ENCODE assay signal across 2 cellular contexts in genomic region chr14:104305511-104306449, GRCh38.
TF ChIP-seq lines count a peak whose summit lies in the region.

No MANE protein-coding gene starts in this region.

TF ChIP-seq in HepG2, 621 proteins besides CTCF, POLR2A, EP300 and RAD21 (continues in another document):
- TF ChIP-seq ZNF143 (CRISPR knock-in tag; IDR thresholded peaks at IDR 0.05) (no peak), ARNT2 (CRISPR knock-in tag; IDR thresholded peaks at IDR 0.05; ENCODE audit: low read depth) (no peak), NFRKB (IDR thresholded peaks at IDR 0.05) (no peak), ZBTB33 (CRISPR knock-in tag; IDR thresholded peaks at IDR 0.05) (no peak), ARID3A (IDR thresholded peaks at IDR 0.05; ENCODE audit: low read depth, low read length) (no peak), LRRFIP1 (CRISPR knock-in tag; conservative IDR thresholded peaks at IDR 0.05) (no peak), BATF2 (CRISPR knock-in tag; IDR thresholded peaks at IDR 0.05) (no peak), ZNF547 (CRISPR knock-in tag; IDR thresholded peaks at IDR 0.05) (no peak), RFX5 (IDR thresholded peaks at IDR 0.05; ENCODE audit: low read depth, low read length) (no peak), ONECUT2 (CRISPR knock-in tag; IDR thresholded peaks at IDR 0.05) (no peak), HDAC6 (IDR thresholded peaks at IDR 0.05; ENCODE audit: low read depth, low read length) (no peak)
- TF ChIP-seq, protein P1, sequence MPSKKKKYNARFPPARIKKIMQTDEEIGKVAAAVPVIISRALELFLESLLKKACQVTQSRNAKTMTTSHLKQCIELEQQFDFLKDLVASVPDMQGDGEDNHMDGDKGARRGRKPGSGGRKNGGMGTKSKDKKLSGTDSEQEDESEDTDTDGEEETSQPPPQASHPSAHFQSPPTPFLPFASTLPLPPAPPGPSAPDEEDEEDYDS (CRISPR knock-in tag; IDR thresholded peaks at IDR 0.05), result no peak
- TF ChIP-seq, protein P2, sequence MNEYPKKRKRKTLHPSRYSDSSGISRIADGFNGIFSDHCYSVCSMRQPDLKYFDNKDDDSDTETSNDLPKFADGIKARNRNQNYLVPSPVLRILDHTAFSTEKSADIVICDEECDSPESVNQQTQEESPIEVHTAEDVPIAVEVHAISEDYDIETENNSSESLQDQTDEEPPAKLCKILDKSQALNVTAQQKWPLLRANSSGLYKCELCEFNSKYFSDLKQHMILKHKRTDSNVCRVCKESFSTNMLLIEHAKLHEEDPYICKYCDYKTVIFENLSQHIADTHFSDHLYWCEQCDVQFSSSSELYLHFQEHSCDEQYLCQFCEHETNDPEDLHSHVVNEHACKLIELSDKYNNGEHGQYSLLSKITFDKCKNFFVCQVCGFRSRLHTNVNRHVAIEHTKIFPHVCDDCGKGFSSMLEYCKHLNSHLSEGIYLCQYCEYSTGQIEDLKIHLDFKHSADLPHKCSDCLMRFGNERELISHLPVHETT (CRISPR knock-in tag; conservative IDR thresholded peaks at IDR 0.05), result no peak
- TF ChIP-seq, protein P3, sequence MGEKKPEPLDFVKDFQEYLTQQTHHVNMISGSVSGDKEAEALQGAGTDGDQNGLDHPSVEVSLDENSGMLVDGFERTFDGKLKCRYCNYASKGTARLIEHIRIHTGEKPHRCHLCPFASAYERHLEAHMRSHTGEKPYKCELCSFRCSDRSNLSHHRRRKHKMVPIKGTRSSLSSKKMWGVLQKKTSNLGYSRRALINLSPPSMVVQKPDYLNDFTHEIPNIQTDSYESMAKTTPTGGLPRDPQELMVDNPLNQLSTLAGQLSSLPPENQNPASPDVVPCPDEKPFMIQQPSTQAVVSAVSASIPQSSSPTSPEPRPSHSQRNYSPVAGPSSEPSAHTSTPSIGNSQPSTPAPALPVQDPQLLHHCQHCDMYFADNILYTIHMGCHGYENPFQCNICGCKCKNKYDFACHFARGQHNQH (CRISPR knock-in tag; IDR thresholded peaks at IDR 0.05), result no peak

TF ChIP-seq in H1, 55 proteins besides CTCF, POLR2A, EP300 and RAD21:
- no peak for TF ChIP-seq HDAC2 (IDR thresholded peaks at IDR 0.05; ENCODE audit: borderline replicate concordance in 1 of 2, low read depth in 2 of 2, low read length in 2 of 2)
- TF ChIP-seq ATF2 (IDR thresholded peaks at IDR 0.05; ENCODE audit: low read length), result no peak
- TF ChIP-seq CEBPB (IDR thresholded peaks at IDR 0.05; ENCODE audit: low read depth, low read length), result no peak
- no peak for TF ChIP-seq SRF (IDR thresholded peaks at IDR 0.05; ENCODE audit: low read depth, low read length)
- TF ChIP-seq PHF8 (conservative IDR thresholded peaks at IDR 0.05; ENCODE audit: low read depth, low read length), result no peak
- TF ChIP-seq SUZ12 (IDR thresholded peaks at IDR 0.05; ENCODE audit: low read length), result no peak
- no peak for TF ChIP-seq SIX5 (IDR thresholded peaks at IDR 0.05; ENCODE audit: low read depth, low read length)
- no peak for TF ChIP-seq CHD2 (IDR thresholded peaks at IDR 0.05; ENCODE audit: low read length)
